In genomic region chr15:38646716-38647115, GRCh38 we compare ENCODE assay signal across 12 cellular contexts.
"Had no signal": no experiment of that assay in that cellular context is flagged by ENCODE, and none has a peak within 500 bp of the region (broad histone marks: within the 10 kb centered on the region; RNA-seq: fewer than 3 reads in every experiment).

No MANE protein-coding gene starts in this region.

- H3K9ac ChIP-seq: SK-N-SH had no signal

- ATAC-seq: left ventricle myocardium superior, upper lobe of right lung had no signal

- H3K4me3 ChIP-seq: suprapubic skin, upper lobe of right lung had no signal

- H3K4me2 ChIP-seq: SK-N-SH had no signal

- DNase-seq: activated effector memory CD4-positive, alpha-beta T cell treated with anti-CD3 and anti-CD28 coated beads, Interleukin-2, amount 50 U/mL, for 16 hours; effector memory CD4-positive, alpha-beta T cell; left ventricle myocardium superior; mesenchymal stem cell; SK-N-SH; stimulated activated CD4-positive, alpha-beta T cell treated with anti-CD3 and anti-CD28 coated beads, Interleukin-12 subunit alpha, Interleukin-12 subunit beta, amount 100 ng/mL, for 4 hours; stimulated activated naive CD4-positive, alpha-beta T cell; T-helper 2 cell; upper lobe of right lung had no signal

- H3K9me3 ChIP-seq: suprapubic skin, upper lobe of right lung had no signal

- H3K36me3 ChIP-seq: suprapubic skin, upper lobe of right lung had no signal

- H3K4me3 Mint-ChIP-seq: neural crest cell had no signal

- H3K27ac ChIP-seq: epithelial cell of prostate, upper lobe of right lung had no signal

- H3K27me3 ChIP-seq: suprapubic skin, upper lobe of right lung had no signal
